Comparison of ENCODE assay signal across 24 cellular contexts in genomic region chr5:135388860-135389435, GRCh38. TPM values are rescaled to one million over a fixed set of nuclear protein-coding genes. Genes with fewer than 3 reads are reported as not detected.
A peak's percentile ranks its signal among the peaks of the same experiment; 100 is the strongest.
DNase-seq lines count a peak whose midpoint lies in the region; ATAC-seq, FAIRE-seq and TF ChIP-seq lines count a peak whose summit lies in the region.
"Had no signal": no experiment of that assay in that cellular context is flagged by ENCODE, and none has a peak within 500 bp of the region (broad histone marks: within the 10 kb centered on the region; RNA-seq: fewer than 3 reads in every experiment).

No MANE protein-coding gene starts in this region.

- no peak overlapping the region for H3K9ac ChIP-seq in smooth muscle cell (ENCODE audit: low read depth)

- 97% methylated on average over 16 of the region's 16 CpGs for WGBS in smooth muscle cell (ENCODE audit: low lambda C conversion rate)

- no peak for FAIRE-seq in GM12891 (lab: Jason Lieb, UNC)
- FAIRE-seq: GM19239, HepG2 had no signal

- peak overlapping the region; percentile 66 for H3K27ac Mint-ChIP-seq in CD4-positive, alpha-beta T cell
- peak overlapping the region; percentile 91; the same call in 1 of the 2 replicates for H3K27ac Mint-ChIP-seq in HFFc6
- peak overlapping the region; percentile 72 for H3K27ac Mint-ChIP-seq in chondrocyte (ENCODE audit: unreplicated experiment)
- no peak overlapping the region for H3K27ac Mint-ChIP-seq in activated naive CD4-positive, alpha-beta T cell treated with anti-CD3 and anti-CD28 coated beads for 36 hours

- peaks cover 7% of the 10 kb centered on the region for H3K36me3 ChIP-seq in smooth muscle cell (ENCODE audit: low read depth)

- no peaks in the 10 kb centered on the region for H3K27me3 ChIP-seq in CD4-positive, alpha-beta T cell (ENCODE audit: control insufficient read depth, insufficient read depth, low read length)
- H3K27me3 ChIP-seq in smooth muscle cell (ENCODE audit: low read depth), result no peaks in the 10 kb centered on the region

- H2AFZ ChIP-seq in smooth muscle cell (ENCODE audit: low read depth), result no peak overlapping the region

- H3F3A ChIP-seq in smooth muscle cell (ENCODE audit: low read depth), result peaks cover 46% of the 10 kb centered on the region

- H3K4me1 ChIP-seq in smooth muscle cell (ENCODE audit: low read depth), result peaks cover 30% of the 10 kb centered on the region

- POLR2A ChIA-PET in CD4-positive, alpha-beta T cell (lab: Charles Lee), result no interaction called here

- peaks cover 82% of the 10 kb centered on the region for H3K79me2 ChIP-seq in smooth muscle cell (ENCODE audit: low read depth)

- no peak overlapping the region for H3K27ac ChIP-seq in CD4-positive, alpha-beta T cell (ENCODE audit: low read depth, low read length)
- H3K27ac ChIP-seq in smooth muscle cell (ENCODE audit: low read depth), result peak overlapping the region; percentile 96

- TF ChIP-seq POLR2A in GM12891 (IDR thresholded peaks at IDR 0.05; ENCODE audit: low read depth, low read length), result no peak

- CTCF ChIA-PET in CD4-positive, alpha-beta T cell (lab: Charles Lee), result no interaction called here
- CTCF ChIA-PET in activated naive CD4-positive, alpha-beta T cell treated with anti-CD3 and anti-CD28 coated beads for 36 hours (lab: Charles Lee), result no interaction called here

- no peaks in the 10 kb centered on the region for H3K9me3 Mint-ChIP-seq in CD4-positive, alpha-beta T cell
- H3K9me3 Mint-ChIP-seq in HFFc6 (no peaks in the 10 kb centered on the region), chondrocyte (ENCODE audit: low read depth) (no peaks in the 10 kb centered on the region)
- H3K9me3 Mint-ChIP-seq in activated naive CD4-positive, alpha-beta T cell treated with anti-CD3 and anti-CD28 coated beads for 36 hours, result no peaks in the 10 kb centered on the region

- H3K4me3 Mint-ChIP-seq in CD4-positive, alpha-beta T cell, result no peak overlapping the region
- no peak overlapping the region for H3K4me3 Mint-ChIP-seq in HFFc6
- H3K4me3 Mint-ChIP-seq in chondrocyte (ENCODE audit: unreplicated experiment), result no peak overlapping the region
- H3K4me3 Mint-ChIP-seq in activated naive CD4-positive, alpha-beta T cell treated with anti-CD3 and anti-CD28 coated beads for 36 hours, result no peak overlapping the region

- ATAC-seq in CD4-positive, alpha-beta T cell (ENCODE audit: poor library complexity), result no peak
- ATAC-seq: HepG2, SK-N-SH treated with all-trans-retinoic acid at 6 μM for 48 hours had no signal

- H3K36me3 Mint-ChIP-seq in CD4-positive, alpha-beta T cell (ENCODE audit: low read depth), result peaks cover 93% of the 10 kb centered on the region
- H3K36me3 Mint-ChIP-seq in HFFc6 (ENCODE audit: low read depth), result peaks cover 66% of the 10 kb centered on the region
- peaks cover 12% of the 10 kb centered on the region for H3K36me3 Mint-ChIP-seq in chondrocyte (ENCODE audit: low read depth)
- peaks cover 58% of the 10 kb centered on the region for H3K36me3 Mint-ChIP-seq in activated naive CD4-positive, alpha-beta T cell treated with anti-CD3 and anti-CD28 coated beads for 36 hours (ENCODE audit: low read depth)

- H4K20me1 ChIP-seq in smooth muscle cell (ENCODE audit: low read depth), result peaks cover 52% of the 10 kb centered on the region

- no peaks in the 10 kb centered on the region for H3K9me3 ChIP-seq in CD4-positive, alpha-beta T cell (ENCODE audit: control insufficient read depth, low read length)
- no peaks in the 10 kb centered on the region for H3K9me3 ChIP-seq in smooth muscle cell (replicated peaks; ENCODE audit: low read depth)

- peaks cover 85% of the 10 kb centered on the region for H3K4me1 Mint-ChIP-seq in CD4-positive, alpha-beta T cell (ENCODE audit: low read depth)
- H3K4me1 Mint-ChIP-seq in HFFc6 (ENCODE audit: low read depth) (peaks cover 96% of the 10 kb centered on the region), chondrocyte (ENCODE audit: low read depth) (peaks cover 83% of the 10 kb centered on the region)
- H3K4me1 Mint-ChIP-seq in activated naive CD4-positive, alpha-beta T cell treated with anti-CD3 and anti-CD28 coated beads for 36 hours (ENCODE audit: low read depth), result peaks cover 57% of the 10 kb centered on the region

- no peak for TF ChIP-seq CTCF in CD4-positive, alpha-beta T cell (IDR thresholded peaks at IDR 0.05)
- no peak for TF ChIP-seq CTCF in HFFc6 (IDR thresholded peaks at IDR 0.05)
- no peak for TF ChIP-seq CTCF in chondrocyte (IDR thresholded peaks at IDR 0.05)
- no peak for TF ChIP-seq CTCF in smooth muscle cell (IDR thresholded peaks at IDR 0.05; ENCODE audit: borderline replicate concordance, insufficient read depth, poor library complexity, severe bottlenecking)

- H3K27me3 Mint-ChIP-seq in CD4-positive, alpha-beta T cell, result no peaks in the 10 kb centered on the region
- H3K27me3 Mint-ChIP-seq in HFFc6 (ENCODE audit: insufficient read depth), result peaks cover 4% of the 10 kb centered on the region
- no peaks in the 10 kb centered on the region for H3K27me3 Mint-ChIP-seq in chondrocyte (ENCODE audit: low read depth)
- no peaks in the 10 kb centered on the region for H3K27me3 Mint-ChIP-seq in activated naive CD4-positive, alpha-beta T cell treated with anti-CD3 and anti-CD28 coated beads for 36 hours (ENCODE audit: low read depth)

- no peak overlapping the region for H3K4me2 ChIP-seq in smooth muscle cell

- intact Hi-C loops in CD4-positive, alpha-beta T cell (cut with DNase I, micrococcal nuclease), result no loop called here
- intact Hi-C loops in activated naive CD4-positive, alpha-beta T cell treated with anti-CD3 and anti-CD28 coated beads for 36 hours (cut with micrococcal nuclease), result no loop called here

- no peak for DNase-seq in CD4-positive, alpha-beta T cell
- no peak for DNase-seq in HFFc6
- DNase-seq in chondrocyte (ENCODE audit: low spot score), result no peak
- DNase-seq in smooth muscle cell (lab: John Stamatoyannopoulos, UW; ENCODE audit: unreplicated experiment), result no peak
- DNase-seq in germinal center (ENCODE audit: low spot score), result no peak
- no peak for DNase-seq in GM12891 (ENCODE audit: insufficient read length, low spot score)
- no peak for DNase-seq in activated naive CD4-positive, alpha-beta T cell treated with anti-CD3 and anti-CD28 coated beads for 36 hours
- DNase-seq: ACHN, COR-L47, DMS 273 treated with DMSO at 0.1 percent for 48 hours, GDM1, KG1, NCI-H1417, NCI-H187, NCI-H2107, NCI-H510A treated with DMSO at 0.1 percent for 48 hours, NCI-H774, SIG-M5 had no signal

- H3K4me3 ChIP-seq in smooth muscle cell, result no peak overlapping the region

TF ChIP-seq in GM12891, 5 proteins besides CTCF, POLR2A, EP300 and RAD21:
- TF ChIP-seq TAF1 (IDR thresholded peaks at IDR 0.05; ENCODE audit: low read depth, low read length) (no peak), PAX5 (IDR thresholded peaks at IDR 0.05; ENCODE audit: insufficient read depth, low read length, severe bottlenecking) (no peak), POU2F2 (IDR thresholded peaks at IDR 0.05; ENCODE audit: low read depth, low read length) (no peak), SPI1 (IDR thresholded peaks at IDR 0.05; ENCODE audit: low read depth, low read length) (no peak), POLR2AphosphoS5 (IDR thresholded peaks at IDR 0.05; ENCODE audit: low read depth, low read length) (no peak)

RNA-seq across cellular contexts. Expression of gene MACROH2A1, which starts 10.1 kb away (rescaled TPM):
- total RNA-seq in CD4-positive, alpha-beta T cell, result 100 to 1,000 TPM; 114 to 120 TPM
- total RNA-seq in HFFc6 (2021; fragmentation: NEBNext Ultra II Directional; extraction: Animal tissue kit (Norgen Biotek cat#: 25700)), result 100 to 1,000 TPM; 116 to 144 (median 127) TPM
- total RNA-seq in chondrocyte, result 100 to 142 TPM (median 102 TPM) in 3 replicates
- total RNA-seq in smooth muscle cell, result 349 and 371 TPM in 2 replicates
- 272 and 309 TPM in 2 replicates for polyA plus RNA-seq in smooth muscle cell
- 86.5 TPM for polyA plus RNA-seq in GM12891 (2012; ENCODE audit: low read depth, missing spikeins)
- 100 to 1,000 TPM; 153 TPM for total RNA-seq in activated naive CD4-positive, alpha-beta T cell treated with anti-CD3 and anti-CD28 coated beads for 36 hours

RNA-seq across cellular contexts. Expression of gene DCANP1, which starts 58.2 kb away (rescaled TPM):
- under 1 TPM in 1 of 2 experiments, not detected in 1; 0.08 TPM for total RNA-seq in CD4-positive, alpha-beta T cell
- total RNA-seq in HFFc6 (2021; fragmentation: NEBNext Ultra II Directional; extraction: Animal tissue kit (Norgen Biotek cat#: 25700)), result not detected
- total RNA-seq in chondrocyte (not detected in 3 replicates), smooth muscle cell (not detected in 2 replicates)
- polyA plus RNA-seq in smooth muscle cell, result not detected in 2 replicates
- polyA plus RNA-seq in GM12891 (2012; ENCODE audit: low read depth, missing spikeins), result not detected
- total RNA-seq in activated naive CD4-positive, alpha-beta T cell treated with anti-CD3 and anti-CD28 coated beads for 36 hours, result not detected
- total RNA-seq: Daoy, H4, HepG2, RPMI7951 had no signal
- polyA plus RNA-seq: HepG2 had no signal
